Comparison of ENCODE assay signal across 18 cellular contexts in genomic region chr1:16090076-16090826, GRCh38. TPM values are rescaled to one million over a fixed set of nuclear protein-coding genes. Genes with fewer than 3 reads are reported as not detected.
"Had no signal": no experiment of that assay in that cellular context is flagged by ENCODE, and none has a peak within 500 bp of the region (broad histone marks: within the 10 kb centered on the region; RNA-seq: fewer than 3 reads in every experiment).

No MANE protein-coding gene starts in this region.

- H3K36me3 Mint-ChIP-seq: activated naive CD4-positive, alpha-beta T cell treated with anti-CD3 and anti-CD28 coated beads, Interleukin-2, amount 10 ng/mL, durations not matched to agents 7 days and 5 days; natural killer cell treated with Interleukin-12 subunit alpha and Interleukin-12 subunit beta and Interleukin-15 and Interleukin-18, amount 100 ng/mL, for 72 hours had no signal

- H3K9me3 ChIP-seq: adrenal gland, vagina had no signal

- H3K27me3 Mint-ChIP-seq: stimulated activated naive CD8-positive, alpha-beta T cell treated with anti-CD3 and anti-CD28 coated beads, Interleukin-15, Interleukin-2, amounts not matched to agents 100 ng/mL and 50 ng/mL, for 24 hours had no signal

- ATAC-seq: activated CD4-positive, CD25-positive, alpha-beta regulatory T cell treated with anti-CD3 and anti-CD28 coated beads, Interleukin-2, amount 50 U/mL, for 24 hours; activated T-cell treated with anti-CD3 and anti-CD28 coated beads, Interleukin-2, amount 50 U/mL, for 4 hours; natural killer cell treated with Interleukin-12 subunit alpha and Interleukin-12 subunit beta and Interleukin-15 and Interleukin-18, amount 100 ng/mL, for 72 hours had no signal

- H3K4me1 ChIP-seq: adrenal gland had no signal

- DNase-seq: activated CD4-positive, alpha-beta T cell treated with anti-CD3 and anti-CD28 coated beads, Interleukin-2, amount 10 ng/mL, durations not matched to agents 7 days and 5 days; activated CD8-positive, alpha-beta memory T cell treated with anti-CD3 and anti-CD28 coated beads, Interleukin-2, amount 50 U/mL, for 4 hours; activated naive CD4-positive, alpha-beta T cell treated with anti-CD3 and anti-CD28 coated beads, Interleukin-2, amount 10 ng/mL, durations not matched to agents 7 days and 5 days; activated T-cell treated with anti-CD3 and anti-CD28 coated beads, Interleukin-2, amount 50 U/mL, for 4 hours; adrenal gland; effector memory CD4-positive, alpha-beta T cell; foreskin fibroblast; hypothalamus; stimulated activated CD4-positive, alpha-beta T cell treated with anti-CD3 and anti-CD28 coated beads, Interleukin-2, amount 100 ng/mL, for 24 hours; trophoblast cell had no signal

- H3K27ac Mint-ChIP-seq: activated CD4-positive, alpha-beta T cell treated with anti-CD3 and anti-CD28 coated beads, Interleukin-2, amount 10 ng/mL, durations not matched to agents 7 days and 5 days; activated naive CD4-positive, alpha-beta T cell treated with anti-CD3 and anti-CD28 coated beads, Interleukin-2, amount 10 ng/mL, durations not matched to agents 7 days and 5 days; dendritic cell treated with granulocyte-macrophage colony-stimulating factor and Interleukin-4, amounts not matched to agents 40 ng/mL and 50 ng/mL, for 4 days; natural killer cell treated with Interleukin-12 subunit alpha and Interleukin-12 subunit beta and Interleukin-15 and Interleukin-18, amount 100 ng/mL, for 72 hours; stimulated activated naive CD8-positive, alpha-beta T cell treated with anti-CD3 and anti-CD28 coated beads, Interleukin-15, Interleukin-2, amounts not matched to agents 100 ng/mL and 50 ng/mL, for 24 hours; T-helper 1 cell treated with Interleukin-12 subunit alpha and Interleukin-12 subunit beta and Interleukin-4 antibody, amounts not matched to agents 30 μg/mL and 1 μg/mL, for 36 hours had no signal

- H3K4me3 ChIP-seq: adrenal gland, lung, vagina had no signal

- H3K4me3 Mint-ChIP-seq: activated CD4-positive, alpha-beta T cell treated with anti-CD3 and anti-CD28 coated beads, Interleukin-2, amount 10 ng/mL, durations not matched to agents 7 days and 5 days; activated naive CD4-positive, alpha-beta T cell treated with anti-CD3 and anti-CD28 coated beads, Interleukin-2, amount 10 ng/mL, durations not matched to agents 7 days and 5 days; activated T-cell treated with anti-CD3 and anti-CD28 coated beads, Interleukin-2, amount 50 U/mL, for 4 hours; dendritic cell treated with granulocyte-macrophage colony-stimulating factor and Interleukin-4, amounts not matched to agents 40 ng/mL and 50 ng/mL, for 4 days; natural killer cell treated with Interleukin-12 subunit alpha and Interleukin-12 subunit beta and Interleukin-15 and Interleukin-18, amount 100 ng/mL, for 72 hours; stimulated activated naive CD8-positive, alpha-beta T cell treated with anti-CD3 and anti-CD28 coated beads, Interleukin-15, Interleukin-2, amounts not matched to agents 100 ng/mL and 50 ng/mL, for 24 hours; T-helper 1 cell treated with Interleukin-12 subunit alpha and Interleukin-12 subunit beta and Interleukin-4 antibody, amounts not matched to agents 30 μg/mL and 1 μg/mL, for 36 hours had no signal

- H3K27me3 ChIP-seq: adrenal gland, vagina had no signal

- H3K36me3 ChIP-seq: adrenal gland, vagina had no signal

- H3K4me1 Mint-ChIP-seq: activated CD4-positive, alpha-beta T cell treated with anti-CD3 and anti-CD28 coated beads, Interleukin-2, amount 10 ng/mL, durations not matched to agents 7 days and 5 days; activated naive CD4-positive, alpha-beta T cell treated with anti-CD3 and anti-CD28 coated beads, Interleukin-2, amount 10 ng/mL, durations not matched to agents 7 days and 5 days had no signal

- H3K9me3 Mint-ChIP-seq: activated CD4-positive, alpha-beta T cell treated with anti-CD3 and anti-CD28 coated beads, Interleukin-2, amount 10 ng/mL, durations not matched to agents 7 days and 5 days; activated naive CD4-positive, alpha-beta T cell treated with anti-CD3 and anti-CD28 coated beads, Interleukin-2, amount 10 ng/mL, durations not matched to agents 7 days and 5 days; activated T-cell treated with anti-CD3 and anti-CD28 coated beads, Interleukin-2, amount 50 U/mL, for 4 hours; dendritic cell treated with granulocyte-macrophage colony-stimulating factor and Interleukin-4, amounts not matched to agents 40 ng/mL and 50 ng/mL, for 4 days; natural killer cell treated with Interleukin-12 subunit alpha and Interleukin-12 subunit beta and Interleukin-15 and Interleukin-18, amount 100 ng/mL, for 72 hours; stimulated activated naive CD8-positive, alpha-beta T cell treated with anti-CD3 and anti-CD28 coated beads, Interleukin-15, Interleukin-2, amounts not matched to agents 100 ng/mL and 50 ng/mL, for 24 hours; T-helper 1 cell treated with Interleukin-12 subunit alpha and Interleukin-12 subunit beta and Interleukin-4 antibody, amounts not matched to agents 30 μg/mL and 1 μg/mL, for 36 hours had no signal

- H3K27ac ChIP-seq: adrenal gland, vagina had no signal

RNA-seq across cellular contexts. Expression of gene FAM131C, which starts 16.8 kb away (rescaled TPM):
- total RNA-seq: lung; natural killer cell treated with Interleukin-12 subunit alpha and Interleukin-12 subunit beta and Interleukin-15 and Interleukin-18, amount 100 ng/mL, for 72 hours; skeletal muscle tissue had no signal
- polyA plus RNA-seq: lung had no signal

RNA-seq across cellular contexts. Expression of gene CLCNKB, which starts 46.7 kb away (rescaled TPM):
- total RNA-seq: activated CD4-positive, alpha-beta T cell treated with anti-CD3 and anti-CD28 coated beads, Interleukin-2, amount 10 ng/mL, durations not matched to agents 7 days and 5 days; activated T-cell treated with anti-CD3 and anti-CD28 coated beads, Interleukin-2, amount 50 U/mL, for 4 hours; natural killer cell treated with Interleukin-12 subunit alpha and Interleukin-12 subunit beta and Interleukin-15 and Interleukin-18, amount 100 ng/mL, for 72 hours; skeletal muscle tissue; vagina had no signal
